ENCODE assay signal across 8 cellular contexts in genomic region chr3:66407281-66408218, GRCh38.
A peak's percentile ranks its signal among the peaks of the same experiment; 100 is the strongest.
DNase-seq lines count a peak whose midpoint lies in the region; ATAC-seq and TF ChIP-seq lines count a peak whose summit lies in the region.

No MANE protein-coding gene starts in this region.

- intact Hi-C loops in Panc1 (cut with micrococcal nuclease; ENCODE audit: unreplicated experiment): loop anchor here (5.0 kb wide), 1 partner anchor 410 kb away; no protein-coding TSS in a partner anchor
- intact Hi-C loops in upper lobe of right lung (cut with DNase I): loop anchor here (5.0 kb wide), 1 partner anchor 410 kb away; no protein-coding TSS in a partner anchor

- ATAC-seq in HG02610 (IDR thresholded peaks at IDR 0.05; ENCODE audit: unreplicated experiment): peak; percentile 78
- ATAC-seq in Panc1: peak; percentile 89
- ATAC-seq in upper lobe of right lung: peak; percentile 89

- no peaks in the 10 kb centered on the region for H3K4me1 ChIP-seq in Panc1 (ENCODE audit: control insufficient read depth, insufficient read depth, low read length)
- H3K4me1 ChIP-seq in upper lobe of right lung: no peaks in the 10 kb centered on the region

- H3K36me3 ChIP-seq in Panc1 (ENCODE audit: control insufficient read depth, insufficient read depth, low read length) (no peaks in the 10 kb centered on the region), upper lobe of right lung (peaks cover 72% of the 10 kb centered on the region)

- BruUV-seq in Panc1 (replicated peaks; lab: Mats Ljungman, UMichigan): no TSS peak

- H3K27me3 ChIP-seq in Panc1 (ENCODE audit: control insufficient read depth, insufficient read depth, low read length) (no peaks in the 10 kb centered on the region), upper lobe of right lung (no peaks in the 10 kb centered on the region)

- POLR2A ChIA-PET in Panc1 (lab: Charles Lee): no interaction called here

- DNase-seq in NCI-H748 (lab: John Stamatoyannopoulos, UW; ENCODE audit: unreplicated experiment): peak; percentile 57
- no peak for DNase-seq in NCI-H748 treated with DMSO at 0.1 percent for 48 hours (lab: John Stamatoyannopoulos, UW)
- peak; percentile 24 for DNase-seq in Panc1 (ENCODE audit: low read depth, low spot score)
- peak; percentile 58 for DNase-seq in activated effector memory CD4-positive, alpha-beta T cell treated with Interleukin-2 at 50 U/mL for 16 hours
- peak; percentile 74 for DNase-seq in globus pallidus (ENCODE audit: low spot score)
- peak; percentile 70 for DNase-seq in pons (ENCODE audit: low spot score)
- peak; percentile 83 for DNase-seq in upper lobe of right lung

- in situ Hi-C loops in Panc1 (cut with HindIII; ENCODE audit: low pct_unique_long_range_greater_than_20kb, low sequenced_read_pairs): no loop called here

- H3K9me3 ChIP-seq in Panc1 (ENCODE audit: control insufficient read depth, insufficient read depth, low read depth, low read length) (no peaks in the 10 kb centered on the region), upper lobe of right lung (no peaks in the 10 kb centered on the region)

- peak; percentile 85 for TF ChIP-seq CTCF in Panc1 (IDR thresholded peaks at IDR 0.05)
- peak; percentile 93 for TF ChIP-seq CTCF in upper lobe of right lung (IDR thresholded peaks at IDR 0.05)

- no peak overlapping the region for H3K4me3 ChIP-seq in Panc1 (ENCODE audit: low read depth in 2 of 2, low read length in 2 of 2)
- H3K4me3 ChIP-seq in upper lobe of right lung: no peak overlapping the region

- CTCF ChIA-PET in Panc1 (lab: Charles Lee): no interaction called here

- no peak overlapping the region for H3K27ac ChIP-seq in Panc1 (ENCODE audit: low read length)
- no peak overlapping the region for H3K27ac ChIP-seq in upper lobe of right lung
